In the genomic region with DNA sequence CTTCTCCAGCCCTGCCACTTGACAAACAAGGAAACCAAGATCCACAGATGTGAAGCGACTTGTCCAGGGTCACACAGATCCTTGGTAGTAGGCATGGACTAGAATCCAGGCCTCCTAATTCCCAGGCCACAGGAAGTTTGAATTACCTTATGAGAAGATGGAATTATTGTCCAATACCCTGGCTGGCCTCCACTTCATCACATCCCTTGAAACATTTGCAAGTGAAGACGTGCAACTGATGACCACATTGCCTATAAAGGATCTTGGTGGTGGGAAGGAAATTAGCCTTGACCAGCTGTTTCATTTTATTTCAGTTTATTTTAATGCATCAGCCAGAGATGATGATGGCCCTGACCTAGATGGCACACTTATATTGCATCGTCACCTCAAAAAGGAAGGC, we compare ENCODE assay signal across 24 cellular contexts.
DNase-seq lines count a peak whose midpoint lies in the region; ATAC-seq, FAIRE-seq and TF ChIP-seq lines count a peak whose summit lies in the region.
"Had no signal": no experiment of that assay in that cellular context is flagged by ENCODE, and none has a peak within 500 bp of the region (broad histone marks: within the 10 kb centered on the region; RNA-seq: fewer than 3 reads in every experiment).

No MANE protein-coding gene starts in this region.

- H3K4me3 ChIP-seq in coronary artery (no peak overlapping the region), keratinocyte (ENCODE audit: control insufficient read depth in 2 of 3, extremely low read depth in 1 of 3, insufficient read depth in 2 of 3, low read depth in 1 of 3, low read length in 3 of 3) (no peak overlapping the region), suprapubic skin (no peak overlapping the region), small intestine (ENCODE audit: low read depth in 1 of 2, low read length in 2 of 2) (no peak overlapping the region), body of pancreas (no peak overlapping the region)
- H3K4me3 ChIP-seq: BLaER1 treated with 17β-estradiol and CSF1 and Interleukin-3, amounts not matched to agents 10 nM and 100 nM; PC-9 had no signal

- POLR2A ChIA-PET in RWPE1 (lab: Yijun Ruan, JAX; ENCODE audit: low non-redundant PET) = no interaction called here

- no peaks in the 10 kb centered on the region for H3K36me3 ChIP-seq in keratinocyte (ENCODE audit: control insufficient read depth in 2 of 2, extremely low read depth in 1 of 2, insufficient read depth in 2 of 2, low read length in 2 of 2)
- H3K36me3 ChIP-seq in suprapubic skin = no peaks in the 10 kb centered on the region
- no peaks in the 10 kb centered on the region for H3K36me3 ChIP-seq in small intestine (ENCODE audit: control insufficient read depth in 2 of 2, insufficient read depth in 2 of 2, low read length in 2 of 2)
- no peaks in the 10 kb centered on the region for H3K36me3 ChIP-seq in body of pancreas (replicated peaks in 1 of 2; ENCODE audit: insufficient read depth in 1 of 2, low read depth in 2 of 2)
- H3K36me3 ChIP-seq: BLaER1 treated with 17β-estradiol and CSF1 and Interleukin-3, amounts not matched to agents 10 nM and 100 nM had no signal

- intact Hi-C loops in body of pancreas (cut with DNase I) = no loop called here

- no peak for TF ChIP-seq EP300 in suprapubic skin (IDR thresholded peaks at IDR 0.05)

- CTCF ChIA-PET in RWPE1 (lab: Yijun Ruan, JAX) = interaction anchor here (0.6 kb wide), 2 partner anchors 9 to 48 kb away, joined by 3 read pairs; no protein-coding TSS in a partner anchor

- H3K4me1 ChIP-seq in keratinocyte (ENCODE audit: control insufficient read depth, extremely low read depth, insufficient read depth, low read length) (peaks cover 95% of the 10 kb centered on the region), suprapubic skin (peaks cover 91% of the 10 kb centered on the region), small intestine (ENCODE audit: control insufficient read depth in 2 of 2, insufficient read depth in 1 of 2, low read depth in 1 of 2, low read length in 1 of 2) (no peaks in the 10 kb centered on the region), body of pancreas (peaks cover 7% of the 10 kb centered on the region)

- H3K9ac ChIP-seq in keratinocyte (ENCODE audit: control insufficient read depth, extremely low read depth, insufficient read depth, low read length) = no peak overlapping the region
- H3K9ac ChIP-seq: BLaER1 treated with 17β-estradiol and CSF1 and Interleukin-3, amounts not matched to agents 10 nM and 100 nM; KMS-11 had no signal

- dilution Hi-C loops in keratinocyte (cut with MboI; ENCODE audit: extremely low pct_ligation_motif_present, low sequenced_read_pairs) = no loop called here

- H3K27me3 ChIP-seq in keratinocyte (ENCODE audit: control insufficient read depth, extremely low read depth, insufficient read depth, low read length) (no peaks in the 10 kb centered on the region), suprapubic skin (no peaks in the 10 kb centered on the region), small intestine (ENCODE audit: control insufficient read depth in 2 of 2, insufficient read depth in 2 of 2, low read length in 2 of 2) (no peaks in the 10 kb centered on the region), body of pancreas (no peaks in the 10 kb centered on the region)
- H3K27me3 ChIP-seq: BLaER1 treated with 17β-estradiol and CSF1 and Interleukin-3, amounts not matched to agents 10 nM and 100 nM had no signal

- H3K79me2 ChIP-seq in keratinocyte (ENCODE audit: control insufficient read depth, insufficient read depth, low read length) = no peaks in the 10 kb centered on the region

- no peaks in the 10 kb centered on the region for H3K9me3 ChIP-seq in keratinocyte (ENCODE audit: control insufficient read depth, low read depth, low read length)
- no peaks in the 10 kb centered on the region for H3K9me3 ChIP-seq in suprapubic skin
- no peaks in the 10 kb centered on the region for H3K9me3 ChIP-seq in small intestine (ENCODE audit: control insufficient read depth, low read depth)
- H3K9me3 ChIP-seq in body of pancreas = no peaks in the 10 kb centered on the region
- H3K9me3 ChIP-seq: BLaER1 treated with 17β-estradiol and CSF1 and Interleukin-3, amounts not matched to agents 10 nM and 100 nM had no signal

- peak overlapping the region; percentile 0 for H3K4me2 ChIP-seq in keratinocyte (ENCODE audit: control insufficient read depth, extremely low read depth, insufficient read depth, low read depth, low read length)
- H3K4me2 ChIP-seq: BLaER1 treated with 17β-estradiol and CSF1 and Interleukin-3, amounts not matched to agents 10 nM and 100 nM; KMS-11; PC-9 had no signal

- FAIRE-seq in keratinocyte (lab: Jason Lieb, UNC) (no peak), small intestine (lab: Jason Lieb, UNC) (no peak)
- FAIRE-seq: A204.1, G401.6, H1 had no signal

- TF ChIP-seq CTCF in RWPE1 (conservative IDR thresholded peaks at IDR 0.05; ENCODE audit: low read depth) (no peak), coronary artery (IDR thresholded peaks at IDR 0.05) (no peak), keratinocyte (optimal IDR thresholded peaks at IDR 0.05 in 1 of 3, IDR thresholded peaks at IDR 0.05 in 1 of 3, conservative IDR thresholded peaks at IDR 0.05 in 1 of 3; ENCODE audit: extremely low read depth in 1 of 3, insufficient read depth in 2 of 3, low read length in 3 of 3) (no peak), suprapubic skin (IDR thresholded peaks at IDR 0.05) (no peak), body of pancreas (IDR thresholded peaks at IDR 0.05) (no peak)

- no peak overlapping the region for H2AFZ ChIP-seq in keratinocyte (ENCODE audit: control insufficient read depth, low read length)
- H2AFZ ChIP-seq: PC-9 had no signal

- H4K20me1 ChIP-seq in keratinocyte (ENCODE audit: control insufficient read depth, extremely low read depth, insufficient read depth, low read length) = no peaks in the 10 kb centered on the region
- H4K20me1 ChIP-seq: BLaER1 treated with 17β-estradiol and CSF1 and Interleukin-3, amounts not matched to agents 10 nM and 100 nM had no signal

- WGBS in suprapubic skin = 75% methylated on average over 3 of the region's 3 CpGs
- WGBS in small intestine, 3 donors = 80 to 87% (median 83%) methylated on average over 3 of the region's 3 CpGs
- WGBS in body of pancreas, 2 donors = 73 to 76% methylated on average over 3 of the region's 3 CpGs

- TF ChIP-seq POLR2A in suprapubic skin (IDR thresholded peaks at IDR 0.05) (no peak), body of pancreas (IDR thresholded peaks at IDR 0.05) (no peak)

- no peaks in the 10 kb centered on the region for H3K9me1 ChIP-seq in keratinocyte (ENCODE audit: control insufficient read depth, extremely low read depth, insufficient read depth, low read length)

- no peak for ATAC-seq in body of pancreas
- ATAC-seq: HCT116 had no signal

- H3K27ac ChIP-seq in RWPE1 (peak overlapping the region; percentile 38; the same call in 1 of the 2 replicates), coronary artery (no peak overlapping the region), keratinocyte (ENCODE audit: control insufficient read depth, insufficient read depth, low read length) (peak overlapping the region; percentile 98), suprapubic skin (peak overlapping the region; percentile 87), small intestine (ENCODE audit: low read depth in 1 of 2, low read length in 1 of 2) (no peak overlapping the region), body of pancreas (no peak overlapping the region)
- H3K27ac ChIP-seq: BLaER1 treated with 17β-estradiol and CSF1 and Interleukin-3, amounts not matched to agents 10 nM and 100 nM; KMS-11; PC-9 had no signal

- no peak for DNase-seq in RWPE1 (ENCODE audit: low spot score)
- peak; percentile 2 for DNase-seq in coronary artery (ENCODE audit: low spot score)
- DNase-seq in keratinocyte (ENCODE audit: low read depth, low spot score) = no peak
- no peak for DNase-seq in suprapubic skin (ENCODE audit: low spot score in 2 of 2)
- no peak for DNase-seq in small intestine
- DNase-seq in SK-N-DZ (ENCODE audit: low spot score) = no peak
- DNase-seq in body of pancreas = no peak
- DNase-seq: AML-193; CD4-positive, alpha-beta T cell; DMS53; NCI-H1048; NCI-H1417; NCI-H1694; NCI-H2029 treated with DMSO at 0.1 percent for 48 hours; NCI-H446 treated with DMSO at 0.1 percent for 48 hours; NCI-H526; PC-9; SHP77 had no signal

Comparison
In these comparisons a context has a peak if more than half of its experiments do, and no peak if none do; other contexts are left out.
1. H3K27ac ChIP-seq: peak in RWPE1 (single experiment), keratinocyte (single experiment) and suprapubic skin (single experiment); none in coronary artery (0 of 2), small intestine (0 of 2) and body of pancreas (0 of 4).